In genomic region chr14:61409782-61410181, GRCh38 we compare ENCODE assay signal across 33 cellular contexts.
A peak's percentile ranks its signal among the peaks of the same experiment; 100 is the strongest.
DNase-seq lines count a peak whose midpoint lies in the region; TF ChIP-seq lines count a peak whose summit lies in the region.
"Had no signal": no experiment of that assay in that cellular context is flagged by ENCODE, and none has a peak within 500 bp of the region (broad histone marks: within the 10 kb centered on the region; RNA-seq: fewer than 3 reads in every experiment).

No MANE protein-coding gene starts in this region.

- H3K27ac ChIP-seq in KOPT-K1 (ENCODE audit: low read depth, low read length, poor library complexity, severe bottlenecking): peak overlapping the region; percentile 91
- H3K27ac ChIP-seq in esophagus muscularis mucosa (replicated peaks in 1 of 4): no peak overlapping the region
- H3K27ac ChIP-seq in SJCRH30: no peak overlapping the region
- H3K27ac ChIP-seq: coronary artery, left lung, neural progenitor cell, parathyroid adenoma, right atrium auricular region, suprapubic skin, upper lobe of right lung had no signal

- no peak for TF ChIP-seq EP300 in esophagus muscularis mucosa (IDR thresholded peaks at IDR 0.05)

- TF ChIP-seq POLR2A in esophagus muscularis mucosa (IDR thresholded peaks at IDR 0.05; ENCODE audit: low read depth): no peak

- H3K36me3 ChIP-seq in KOPT-K1 (ENCODE audit: insufficient read depth, low read length): peaks cover 19% of the 10 kb centered on the region; the same call in 1 of the 2 replicates
- no peaks in the 10 kb centered on the region for H3K36me3 ChIP-seq in esophagus muscularis mucosa
- H3K36me3 ChIP-seq in SJCRH30: no peaks in the 10 kb centered on the region
- H3K36me3 ChIP-seq: left lung, MG63, neural progenitor cell, right atrium auricular region, suprapubic skin, upper lobe of right lung had no signal

- H3K4me1 ChIP-seq in esophagus muscularis mucosa: peaks cover 0 to 13% (median 0%) of the 10 kb centered on the region in 4 donors
- no peaks in the 10 kb centered on the region; the same call in 1 of the 2 replicates for H3K4me1 ChIP-seq in SJCRH30
- H3K4me1 ChIP-seq: suprapubic skin had no signal

- H3K27me3 Mint-ChIP-seq in progenitor cell of endocrine pancreas: no peaks in the 10 kb centered on the region
- H3K27me3 Mint-ChIP-seq: activated CD4-positive, alpha-beta T cell treated with anti-CD3 and anti-CD28 coated beads, Interleukin-2, amount 10 ng/mL, durations not matched to agents 24 days and 14 days had no signal

- WGBS in esophagus muscularis mucosa: 81% methylated on average over 1 of the region's 1 CpG

- intact Hi-C loops in esophagus muscularis mucosa (cut with DNase I): no loop called here

- H3K9me3 ChIP-seq in KOPT-K1 (ENCODE audit: insufficient read depth, low read length, poor library complexity, severe bottlenecking): no peaks in the 10 kb centered on the region
- no peaks in the 10 kb centered on the region for H3K9me3 ChIP-seq in esophagus muscularis mucosa
- H3K9me3 ChIP-seq in SJCRH30 (replicated peaks): no peaks in the 10 kb centered on the region
- H3K9me3 ChIP-seq: left lung, MG63, right atrium auricular region, suprapubic skin, upper lobe of right lung had no signal

- DNase-seq in NCI-H82 (lab: John Stamatoyannopoulos, UW) (peak; percentile 54), NCI-H82 treated with DMSO at 0.1 percent for 48 hours (lab: John Stamatoyannopoulos, UW; ENCODE audit: unreplicated experiment) (no peak), NCI-H524 treated with DMSO at 0.1 percent for 48 hours (lab: John Stamatoyannopoulos, UW) (peak; percentile 71), esophagus muscularis mucosa (ENCODE audit: extremely low spot score) (peak; percentile 14), progenitor cell of endocrine pancreas (ENCODE audit: low spot score, unreplicated experiment) (no peak), NCI-H1417 treated with DMSO at 0.1 percent for 48 hours (lab: John Stamatoyannopoulos, UW) (no peak), SJCRH30 (no peak)
- DNase-seq: activated CD4-positive, alpha-beta T cell treated with anti-CD3 and anti-CD28 coated beads, Interleukin-2, amount 10 ng/mL, durations not matched to agents 24 days and 14 days; activated gamma-delta T cell; activated T-cell treated with anti-CD3 and anti-CD28 coated beads, Interleukin-2, amount 50 U/mL, for 4 hours; caudate nucleus; effector memory CD4-positive, alpha-beta T cell; H7; islet precursor cell; KBM-7; left lung; mesenchymal stem cell; MG63; NCI-H1436 treated with DMSO at 0.1 percent for 48 hours; NCI-H2107; NCI-H526; SIG-M5; small intestine; stimulated activated naive CD4-positive, alpha-beta T cell treated with Interleukin-2 at 50 U/mL for 16 hours; upper lobe of right lung had no signal

- H3K4me1 Mint-ChIP-seq in progenitor cell of endocrine pancreas (ENCODE audit: low read depth): peaks cover 13% of the 10 kb centered on the region

- H3K4me3 ChIP-seq in esophagus muscularis mucosa (no peak overlapping the region), SJCRH30 (no peak overlapping the region)
- H3K4me3 ChIP-seq: coronary artery, GM12878, left lung, MG63, neural progenitor cell, right atrium auricular region, suprapubic skin, upper lobe of right lung had no signal

- H3K9me3 Mint-ChIP-seq in progenitor cell of endocrine pancreas (ENCODE audit: low read depth): no peaks in the 10 kb centered on the region
- H3K9me3 Mint-ChIP-seq: activated CD4-positive, alpha-beta T cell treated with anti-CD3 and anti-CD28 coated beads, Interleukin-2, amount 10 ng/mL, durations not matched to agents 24 days and 14 days; activated T-cell treated with anti-CD3 and anti-CD28 coated beads, Interleukin-2, amount 50 U/mL, for 4 hours; CD14-positive monocyte; neural progenitor cell had no signal

- H3K36me3 Mint-ChIP-seq in progenitor cell of endocrine pancreas (ENCODE audit: insufficient read depth): no peaks in the 10 kb centered on the region
- H3K36me3 Mint-ChIP-seq: neural progenitor cell had no signal

- H3K4me3 Mint-ChIP-seq in progenitor cell of endocrine pancreas (ENCODE audit: low read depth): no peak overlapping the region
- H3K4me3 Mint-ChIP-seq: activated CD4-positive, alpha-beta T cell treated with anti-CD3 and anti-CD28 coated beads, Interleukin-2, amount 10 ng/mL, durations not matched to agents 24 days and 14 days; activated T-cell treated with anti-CD3 and anti-CD28 coated beads, Interleukin-2, amount 50 U/mL, for 4 hours; CD14-positive monocyte; neural progenitor cell had no signal

- H3K27me3 ChIP-seq in esophagus muscularis mucosa: no peaks in the 10 kb centered on the region
- H3K27me3 ChIP-seq in SJCRH30: no peaks in the 10 kb centered on the region
- H3K27me3 ChIP-seq: left lung, MG63, neural progenitor cell, right atrium auricular region, suprapubic skin, upper lobe of right lung had no signal

- TF ChIP-seq CTCF in esophagus muscularis mucosa (IDR thresholded peaks at IDR 0.05) (no peak), progenitor cell of endocrine pancreas (IDR thresholded peaks at IDR 0.05; ENCODE audit: unreplicated experiment) (no peak)

- no peak overlapping the region for H3K27ac Mint-ChIP-seq in progenitor cell of endocrine pancreas
- H3K27ac Mint-ChIP-seq: activated CD4-positive, alpha-beta T cell treated with anti-CD3 and anti-CD28 coated beads, Interleukin-2, amount 10 ng/mL, durations not matched to agents 24 days and 14 days; CD14-positive monocyte; neural progenitor cell had no signal

Comparison
In these comparisons a context has a peak if more than half of its experiments do, and no peak if none do; other contexts are left out.
1. DNase-seq: peak in NCI-H82 (single experiment), NCI-H524 treated with DMSO at 0.1 percent for 48 hours (single experiment) and esophagus muscularis mucosa (single experiment); none in NCI-H82 treated with DMSO at 0.1 percent for 48 hours (single experiment), progenitor cell of endocrine pancreas (single experiment), NCI-H1417 treated with DMSO at 0.1 percent for 48 hours (single experiment) and SJCRH30 (0 of 2).